In genomic region chr1:167221126-167221803, GRCh38 we compare ENCODE assay signal across 1 cellular context.
TF ChIP-seq lines count a peak whose summit lies in the region.

No MANE protein-coding gene starts in this region.

TF ChIP-seq in A549, 52 proteins besides CTCF, POLR2A, EP300 and RAD21 (continued from another document):
- TF ChIP-seq REST (IDR thresholded peaks at IDR 0.05), result no peak
TF ChIP-seq in A549: peak in this region for 2.
